ENCODE assay signal across 8 cellular contexts in genomic region chr22:31229402-31230140, GRCh38. TPM values are rescaled to one million over a fixed set of nuclear protein-coding genes. Genes with fewer than 3 reads are reported as not detected.
DNase-seq lines count a peak whose midpoint lies in the region; ATAC-seq and TF ChIP-seq lines count a peak whose summit lies in the region.

No MANE protein-coding gene starts in this region.

- CTCF ChIA-PET in CD4-positive, alpha-beta T cell (lab: Charles Lee), result interaction anchor here (0.9 to 4.1 kb wide), 5 partner anchors 11 to 122 kb away, joined by 3 to 34 read pairs (median 4); partner anchors contain the start of genes LIMK2 and SELENOM

- H3K27ac Mint-ChIP-seq in CD4-positive, alpha-beta T cell, result peak overlapping the region; percentile 90
- peak overlapping the region; percentile 89 for H3K27ac Mint-ChIP-seq in dendritic cell treated with granulocyte-macrophage colony-stimulating factor and Interleukin-4, amounts not matched to agents 40 ng/mL and 50 ng/mL, for 4 days

- no peaks in the 10 kb centered on the region for H3K27me3 ChIP-seq in CD4-positive, alpha-beta T cell (ENCODE audit: control insufficient read depth, insufficient read depth, low read length)
- no peaks in the 10 kb centered on the region for H3K27me3 ChIP-seq in muscle layer of duodenum (ENCODE audit: low read depth, low read length)

- H3K36me3 ChIP-seq in muscle layer of duodenum (ENCODE audit: control insufficient read depth in 1 of 2, insufficient read depth in 2 of 2, low read length in 2 of 2), result peaks cover 0 to 4% of the 10 kb centered on the region in 2 donors

- in situ Hi-C loops in GM13977 (cut with MboI; ENCODE audit: low pct_unique_long_range_greater_than_20kb, low sequenced_read_pairs, unreplicated experiment), result no loop called here

- DNase-seq in CD4-positive, alpha-beta T cell, result no peak
- peak; percentile 64 for DNase-seq in NCI-H2029 (lab: John Stamatoyannopoulos, UW)
- no peak for DNase-seq in stimulated activated CD4-positive, alpha-beta T cell treated with anti-CD3 and anti-CD28 coated beads, Interleukin-15, amount 100 ng/mL, for 24 hours
- no peak for DNase-seq in GM13977 (ENCODE audit: low spot score)
- no peak for DNase-seq in DMS79 (lab: John Stamatoyannopoulos, UW)
- no peak for DNase-seq in NCI-H2171 treated with DMSO at 0.1 percent for 48 hours (lab: John Stamatoyannopoulos, UW)

- peaks cover 58% of the 10 kb centered on the region for H3K4me1 Mint-ChIP-seq in CD4-positive, alpha-beta T cell (ENCODE audit: low read depth)
- H3K4me1 Mint-ChIP-seq in dendritic cell treated with granulocyte-macrophage colony-stimulating factor and Interleukin-4, amounts not matched to agents 40 ng/mL and 50 ng/mL, for 4 days (ENCODE audit: low read depth), result peaks cover 65% of the 10 kb centered on the region

- peak overlapping the region; percentile 44 for H3K27ac ChIP-seq in CD4-positive, alpha-beta T cell (ENCODE audit: low read depth, low read length)
- H3K27ac ChIP-seq in muscle layer of duodenum (ENCODE audit: low read length), result peak overlapping the region; percentile 85

- H3K9me3 ChIP-seq in CD4-positive, alpha-beta T cell (ENCODE audit: control insufficient read depth, low read length), result no peaks in the 10 kb centered on the region
- H3K9me3 ChIP-seq in muscle layer of duodenum (ENCODE audit: control insufficient read depth in 1 of 2, low read length in 2 of 2), result no peaks in the 10 kb centered on the region

- ATAC-seq in CD4-positive, alpha-beta T cell (ENCODE audit: poor library complexity), result peak; percentile 43

- POLR2A ChIA-PET in CD4-positive, alpha-beta T cell (lab: Charles Lee), result interaction anchor here (0.7 to 5.6 kb wide), 11 partner anchors 13 to 261 kb away, joined by 3 to 49 read pairs (median 4); partner anchors contain the start of genes LIMK2, MORC2, RNF185 and SELENOM

- H3K36me3 Mint-ChIP-seq in CD4-positive, alpha-beta T cell (ENCODE audit: low read depth), result peaks cover 41% of the 10 kb centered on the region
- peaks cover 26% of the 10 kb centered on the region for H3K36me3 Mint-ChIP-seq in dendritic cell treated with granulocyte-macrophage colony-stimulating factor and Interleukin-4, amounts not matched to agents 40 ng/mL and 50 ng/mL, for 4 days (ENCODE audit: low read depth)

- peak overlapping the region; percentile 69 for H3K4me3 Mint-ChIP-seq in CD4-positive, alpha-beta T cell
- peak overlapping the region; percentile 66 for H3K4me3 Mint-ChIP-seq in dendritic cell treated with granulocyte-macrophage colony-stimulating factor and Interleukin-4, amounts not matched to agents 40 ng/mL and 50 ng/mL, for 4 days

- no peaks in the 10 kb centered on the region for H3K27me3 Mint-ChIP-seq in CD4-positive, alpha-beta T cell
- no peaks in the 10 kb centered on the region for H3K27me3 Mint-ChIP-seq in dendritic cell treated with granulocyte-macrophage colony-stimulating factor and Interleukin-4, amounts not matched to agents 40 ng/mL and 50 ng/mL, for 4 days

- no peak for TF ChIP-seq CTCF in CD4-positive, alpha-beta T cell (IDR thresholded peaks at IDR 0.05)
- no peak for TF ChIP-seq CTCF in GM13977 (IDR thresholded peaks at IDR 0.05; ENCODE audit: extremely low read depth, insufficient read depth, missing control alignments)

- intact Hi-C loops in CD4-positive, alpha-beta T cell (cut with DNase I, micrococcal nuclease), result loop anchor here (2.0 to 5.0 kb wide), 5 partner anchors 32 to 597 kb away; partner anchors contain the start of gene SELENOM (in 1 of the 2)
- intact Hi-C loops in dendritic cell treated with granulocyte-macrophage colony-stimulating factor and Interleukin-4, amounts not matched to agents 40 ng/mL and 50 ng/mL, for 4 days (cut with micrococcal nuclease), result loop anchor here (2.0 kb wide), 1 partner anchor 123 kb away; the partner anchor contains the start of gene SELENOM

- H3K4me3 ChIP-seq in muscle layer of duodenum (ENCODE audit: low read depth in 1 of 2, low read length in 2 of 2), result peak overlapping the region; percentile 2 to 3

- peaks cover 26 to 39% of the 10 kb centered on the region in 2 donors for H3K4me1 ChIP-seq in muscle layer of duodenum (ENCODE audit: control insufficient read depth in 1 of 2, insufficient read depth in 2 of 2, low read length in 2 of 2)

- H3K9me3 Mint-ChIP-seq in CD4-positive, alpha-beta T cell, result no peaks in the 10 kb centered on the region
- H3K9me3 Mint-ChIP-seq in dendritic cell treated with granulocyte-macrophage colony-stimulating factor and Interleukin-4, amounts not matched to agents 40 ng/mL and 50 ng/mL, for 4 days, result no peaks in the 10 kb centered on the region

RNA-seq across cellular contexts. Expression of gene LIMK2, which starts 17.5 kb away (rescaled TPM):
- 10 to 100 TPM; 13.1 to 14.6 TPM for total RNA-seq in CD4-positive, alpha-beta T cell
